In the genomic region with DNA sequence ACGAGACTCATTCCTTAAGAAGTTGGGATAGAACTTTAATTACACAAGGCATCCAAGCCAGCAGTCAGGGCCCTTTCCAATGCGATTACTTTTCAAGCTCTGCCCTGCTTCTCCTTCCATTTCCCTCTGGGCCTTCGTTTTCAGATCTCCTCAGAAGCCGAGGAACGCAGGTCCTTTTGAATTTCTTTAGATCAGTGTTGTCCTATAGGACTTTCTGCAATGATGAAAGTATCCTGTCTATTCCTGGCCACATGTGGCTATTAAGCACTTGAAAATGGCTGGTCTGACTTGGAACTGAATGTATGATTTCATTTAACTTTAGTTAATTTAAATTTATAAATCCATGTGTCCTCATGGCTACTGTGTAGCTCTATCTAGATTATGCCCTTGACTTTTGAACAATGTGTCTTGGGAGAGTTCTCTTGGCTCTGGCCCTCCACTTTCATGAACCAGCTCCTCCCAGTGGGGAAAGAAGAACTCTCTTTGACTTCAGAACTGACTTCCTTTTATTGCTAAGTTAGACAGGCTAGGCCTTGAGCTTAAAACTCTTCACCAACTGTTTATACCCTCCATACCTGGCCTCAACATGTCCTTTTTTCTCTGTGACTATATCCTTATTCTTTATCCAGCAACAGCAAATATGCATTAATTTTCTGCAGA, we compare ENCODE assay signal across 8 cellular contexts. TPM values are rescaled to one million over a fixed set of nuclear protein-coding genes. Genes with fewer than 3 reads are reported as not detected.
DNase-seq lines count a peak whose midpoint lies in the region; ATAC-seq, FAIRE-seq and TF ChIP-seq lines count a peak whose summit lies in the region.

No MANE protein-coding gene starts in this region.

- CTCF ChIA-PET in A549 (lab: Yijun Ruan, JAX) = interaction anchor here (0.9 kb wide), 1 partner anchor 571 kb away, joined by 3 read pairs; no protein-coding TSS in a partner anchor

- no peak for FAIRE-seq in A549 (lab: Jason Lieb, UNC)

- DNase-seq in A549 (ENCODE audit: low read depth in 1 of 2, low spot score in 1 of 2) = peak in 1 of 2 experiments; percentile 34
- DNase-seq in activated naive CD4-positive, alpha-beta T cell treated with anti-CD3 and anti-CD28 coated beads, Interleukin-2, amount 50 U/mL, for 72 hours (ENCODE audit: low spot score in 2 of 2) = no peak
- no peak for DNase-seq in transverse colon
- no peak for DNase-seq in trophoblast cell
- no peak for DNase-seq in COLO668 (lab: John Stamatoyannopoulos, UW; ENCODE audit: unreplicated experiment)

- no peak overlapping the region for H3K4ac ChIP-seq in trophoblast cell (ENCODE audit: low read depth, low read length)

- H2AFZ ChIP-seq in trophoblast cell (ENCODE audit: insufficient read depth, low read length, poor library complexity) = no peak overlapping the region

- intact Hi-C loops in transverse colon (cut with DNase I; ENCODE audit: low total_unique reads) = no loop called here

- no peak overlapping the region for H2AK5ac ChIP-seq in trophoblast cell (ENCODE audit: low read length)

- H2BK120ac ChIP-seq in trophoblast cell (ENCODE audit: insufficient read depth, low read length, poor library complexity) = no peak overlapping the region

- no peak for TF ChIP-seq EP300 in A549 (IDR thresholded peaks at IDR 0.05)
- no peak for TF ChIP-seq EP300 in transverse colon (IDR thresholded peaks at IDR 0.05; ENCODE audit: low read depth)

- peak overlapping the region; percentile 46 to 96 for H3K27ac ChIP-seq in A549
- H3K27ac ChIP-seq in iPS-20b (ENCODE audit: low read length) = no peak overlapping the region
- H3K27ac ChIP-seq in transverse colon = peak overlapping the region; percentile 57 to 77 (median 71)
- H3K27ac ChIP-seq in trophoblast cell (ENCODE audit: low read depth, low read length) = no peak overlapping the region

- no peak for TF ChIP-seq CTCF in A549 (IDR thresholded peaks at IDR 0.05)
- TF ChIP-seq CTCF in transverse colon (IDR thresholded peaks at IDR 0.05) = peak in 4 of 5 experiments; percentile 6 to 32 (median 18)

- no peaks in the 10 kb centered on the region for H3K9me3 Mint-ChIP-seq in activated naive CD4-positive, alpha-beta T cell treated with anti-CD3 and anti-CD28 coated beads, Interleukin-2, amount 50 U/mL, for 72 hours

- in situ Hi-C loops in transverse colon (cut with MboI; ENCODE audit: low pct_ligation_motif_present in 1 of 4, low pct_unique_long_range_greater_than_20kb in 1 of 4, low sequenced_read_pairs in 3 of 4) = loop anchor here in 1 of 4 donors (10.0 kb wide), 1 partner anchor 46 kb away; no protein-coding TSS in a partner anchor

- H3K27ac Mint-ChIP-seq in activated naive CD4-positive, alpha-beta T cell treated with anti-CD3 and anti-CD28 coated beads, Interleukin-2, amount 50 U/mL, for 72 hours = peak overlapping the region; percentile 97 to 99

- TF ChIP-seq POLR2A in A549 (IDR thresholded peaks at IDR 0.05; ENCODE audit: low read length) (no peak), transverse colon (IDR thresholded peaks at IDR 0.05) (no peak)

- H3K9me3 ChIP-seq in A549 = 0 out of 3 replicates have a peak, but pooled peaks cover 5% of the 10 kb centered on the region
- H3K9me3 ChIP-seq in iPS-20b (ENCODE audit: insufficient read depth, low read depth, low read length) = no peaks in the 10 kb centered on the region
- no peaks in the 10 kb centered on the region for H3K9me3 ChIP-seq in transverse colon
- no peaks in the 10 kb centered on the region for H3K9me3 ChIP-seq in trophoblast cell (ENCODE audit: insufficient read depth, low read depth, low read length)

- 93% methylated on average over 5 of the region's 5 CpGs for WGBS in A549 (ENCODE audit: missing lambda C conversion rate)
- 77 to 80% methylated on average over 1 to 5 of the region's 5 CpGs for WGBS in transverse colon (ENCODE audit: low coverage in 1 of 2), 2 donors
- WGBS in trophoblast cell (ENCODE audit: extremely low coverage, insufficient coverage, insufficient read length) = no CpG with 5 or more reads among the region's 5 CpGs

- H3K4me2 ChIP-seq in A549 (peak overlapping the region; percentile 7; the same call in 1 of the 3 replicates), trophoblast cell (ENCODE audit: low read length) (no peak overlapping the region)

- H4K8ac ChIP-seq in trophoblast cell (ENCODE audit: low read depth, low read length) = no peak overlapping the region

- H3K27me3 ChIP-seq in iPS-20b (ENCODE audit: insufficient read depth, low read length) (no peaks in the 10 kb centered on the region), transverse colon (no peaks in the 10 kb centered on the region), trophoblast cell (ENCODE audit: insufficient read depth, low read length) (no peaks in the 10 kb centered on the region)

- H3K79me2 ChIP-seq in trophoblast cell (ENCODE audit: control insufficient read depth, insufficient read depth, low read length, poor library complexity) = no peaks in the 10 kb centered on the region

- peaks cover 3% of the 10 kb centered on the region for H3K79me1 ChIP-seq in trophoblast cell (ENCODE audit: low read length)

- no peak overlapping the region for H3K18ac ChIP-seq in trophoblast cell (ENCODE audit: low read length)

- no peak overlapping the region for H4K91ac ChIP-seq in trophoblast cell (ENCODE audit: low read depth, low read length)

- peaks cover 27 to 51% of the 10 kb centered on the region in 2 donors for H3K36me3 Mint-ChIP-seq in activated naive CD4-positive, alpha-beta T cell treated with anti-CD3 and anti-CD28 coated beads, Interleukin-2, amount 50 U/mL, for 72 hours

- H3K36me3 ChIP-seq in iPS-20b (ENCODE audit: insufficient read depth, low read depth, low read length) = 0 out of 2 replicates have a peak, but pooled peaks cover 2% of the 10 kb centered on the region
- H3K36me3 ChIP-seq in transverse colon = no peaks in the 10 kb centered on the region
- no peaks in the 10 kb centered on the region for H3K36me3 ChIP-seq in trophoblast cell (ENCODE audit: control insufficient read depth in 1 of 2, insufficient read depth in 2 of 2, low read length in 2 of 2)

- H2BK5ac ChIP-seq in trophoblast cell (ENCODE audit: low read depth, low read length, poor library complexity) = no peak overlapping the region

- peak overlapping the region; percentile 38; the same call in 1 of the 2 replicates for H3K9ac ChIP-seq in iPS-20b (ENCODE audit: low read depth, low read length)
- H3K9ac ChIP-seq in trophoblast cell (ENCODE audit: low read length) = no peak overlapping the region

- no peak for ATAC-seq in A549
- peak; percentile 46 for ATAC-seq in HG03460 (IDR thresholded peaks at IDR 0.05; ENCODE audit: unreplicated experiment)
- no peak for ATAC-seq in activated naive CD4-positive, alpha-beta T cell treated with anti-CD3 and anti-CD28 coated beads, Interleukin-2, amount 50 U/mL, for 72 hours
- no peak for ATAC-seq in GM19035 (IDR thresholded peaks at IDR 0.05; ENCODE audit: unreplicated experiment)

- peaks cover 92% of the 10 kb centered on the region for H3K4me1 ChIP-seq in A549
- peaks cover 29% of the 10 kb centered on the region for H3K4me1 ChIP-seq in iPS-20b (ENCODE audit: insufficient read depth, low read length)
- H3K4me1 ChIP-seq in transverse colon = peaks cover 40 to 99% (median 62%) of the 10 kb centered on the region in 4 donors
- peaks cover 6 to 10% of the 10 kb centered on the region in 2 experiments for H3K4me1 ChIP-seq in trophoblast cell (ENCODE audit: control insufficient read depth in 1 of 2, insufficient read depth in 2 of 2, low read length in 2 of 2)

- H4K12ac ChIP-seq in trophoblast cell (ENCODE audit: low read depth, low read length) = no peak overlapping the region

- TF ChIP-seq RAD21 in A549 (conservative IDR thresholded peaks at IDR 0.05 in 1 of 2, IDR thresholded peaks at IDR 0.05 in 1 of 2) = peak in 1 of 2 experiments; percentile 27; a peak in 3 of 5 replicates

- no peak overlapping the region for H3K23ac ChIP-seq in trophoblast cell (ENCODE audit: low read length)

- no peak overlapping the region for H3K14ac ChIP-seq in trophoblast cell (ENCODE audit: low read length)

- H3K4me3 ChIP-seq in A549 (no peak overlapping the region), iPS-20b (ENCODE audit: low read length) (0 out of 2 replicates have a peak overlapping the region, but pooled peaks have one; percentile 0), transverse colon (no peak overlapping the region), trophoblast cell (ENCODE audit: low read depth, low read length) (no peak overlapping the region)

- H2BK12ac ChIP-seq in trophoblast cell (ENCODE audit: low read length) = no peak overlapping the region

- POLR2A ChIA-PET in A549 (lab: Yijun Ruan, JAX) = interaction anchor here (1.1 kb wide), 1 partner anchor 23 kb away, joined by 4 read pairs; a partner anchor contains a TSS

TF ChIP-seq in A549, 52 proteins besides CTCF, POLR2A, EP300 and RAD21 (continues in another document):
- TF ChIP-seq ZNF302 (CRISPR knock-in tag; IDR thresholded peaks at IDR 0.05) (no peak), NR3C1 (IDR thresholded peaks at IDR 0.05) (no peak), GATA3 (IDR thresholded peaks at IDR 0.05; ENCODE audit: borderline replicate concordance) (no peak), NFE2L2 (conservative IDR thresholded peaks at IDR 0.05; ENCODE audit: low read length) (no peak), MAFK (IDR thresholded peaks at IDR 0.05; ENCODE audit: partially characterized antibody) (no peak), JUNB (IDR thresholded peaks at IDR 0.05) (no peak), ESRRA (IDR thresholded peaks at IDR 0.05; ENCODE audit: borderline replicate concordance, low read length) (no peak), HDAC2 (IDR thresholded peaks at IDR 0.05) (no peak), NPAS2 (CRISPR knock-in tag; IDR thresholded peaks at IDR 0.05; ENCODE audit: borderline replicate concordance) (no peak), TP53 (CRISPR knock-in tag; IDR thresholded peaks at IDR 0.05) (no peak)
- TF ChIP-seq, protein P1, sequence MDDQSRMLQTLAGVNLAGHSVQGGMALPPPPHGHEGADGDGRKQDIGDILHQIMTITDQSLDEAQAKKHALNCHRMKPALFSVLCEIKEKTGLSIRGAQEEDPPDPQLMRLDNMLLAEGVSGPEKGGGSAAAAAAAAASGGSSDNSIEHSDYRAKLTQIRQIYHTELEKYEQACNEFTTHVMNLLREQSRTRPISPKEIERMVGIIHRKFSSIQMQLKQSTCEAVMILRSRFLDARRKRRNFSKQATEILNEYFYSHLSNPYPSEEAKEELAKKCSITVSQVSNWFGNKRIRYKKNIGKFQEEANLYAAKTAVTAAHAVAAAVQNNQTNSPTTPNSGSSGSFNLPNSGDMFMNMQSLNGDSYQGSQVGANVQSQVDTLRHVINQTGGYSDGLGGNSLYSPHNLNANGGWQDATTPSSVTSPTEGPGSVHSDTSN (IDR thresholded peaks at IDR 0.05) = no peak

RNA-seq across cellular contexts. Expression of a gene that starts 22.7 kb away (rescaled TPM):
- polyA plus RNA-seq in A549 (2011; rRNA removed) = 97.4 and 119 TPM in 2 replicates
- polyA plus RNA-seq in A549 (2012; cell fraction: cytosol; rRNA removed) = 21.5 and 26.8 TPM in 2 replicates
- 20.0 and 20.1 TPM in 2 replicates for polyA plus RNA-seq in A549 (2012; cell fraction: nucleus; rRNA removed)
- polyA plus RNA-seq in A549 (2017; fragmentation: RNase III; extraction: RNeasy Plus Mini Kit Qiagen cat#74134 plus additional on column Dnase treatment) = 47.0 to 57.8 TPM (median 48.5 TPM) in 3 replicates
- polyA minus RNA-seq in A549 (2011; rRNA and poly(A)+ RNA removed) = 103 and 115 TPM in 2 replicates
- 10 to 100 TPM; 45.0 to 74.1 TPM for total RNA-seq in activated naive CD4-positive, alpha-beta T cell treated with anti-CD3 and anti-CD28 coated beads, Interleukin-2, amount 50 U/mL, for 72 hours
- 100 to 1,000 TPM in 2 of 4 donors, 10 to 100 TPM in 2; 63.2 to 179 (median 98.5) TPM for total RNA-seq in transverse colon
- polyA plus RNA-seq in trophoblast cell (2013) = 95.2 and 107 TPM in 2 replicates

Comparison
In these comparisons a context has a peak if more than half of its experiments do, and no peak if none do; other contexts are left out.
1. H3K27ac ChIP-seq: peak in A549 (2 of 2) and transverse colon (4 of 4); none in iPS-20b (single experiment) and trophoblast cell (single experiment).